In the genomic region with DNA sequence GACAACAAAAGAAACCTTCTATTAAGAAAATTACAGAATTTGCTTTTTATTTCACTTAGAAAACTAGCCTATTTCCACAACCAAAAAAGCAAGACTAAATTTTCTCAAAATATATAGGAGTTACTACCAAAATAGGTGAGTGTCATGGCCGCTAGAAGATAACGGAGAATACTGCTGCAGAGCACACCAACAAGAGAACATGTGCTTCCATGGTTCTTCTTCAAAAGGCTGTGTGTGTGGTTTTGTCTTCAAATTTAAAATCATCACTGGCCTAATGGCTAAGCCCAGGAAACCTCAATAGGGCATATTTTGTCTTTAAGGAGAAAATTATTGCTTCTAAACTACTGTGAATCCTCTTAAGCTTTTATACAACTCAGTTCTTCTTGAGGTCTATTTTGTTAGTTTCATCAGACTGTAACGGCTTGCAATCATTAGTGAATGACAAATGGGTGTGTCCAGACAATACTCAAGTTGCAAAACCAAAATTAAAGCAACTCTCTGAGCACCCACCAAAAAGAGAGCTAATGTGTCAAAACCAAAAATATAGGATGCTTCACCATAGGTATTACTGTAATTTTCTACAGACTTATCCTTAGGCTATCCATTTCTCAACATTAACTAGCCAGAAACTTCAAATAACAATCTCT, we compare ENCODE assay signal across 11 cellular contexts. TPM values are rescaled to one million over a fixed set of nuclear protein-coding genes. Genes with fewer than 3 reads are reported as not detected.
DNase-seq lines count a peak whose midpoint lies in the region; ATAC-seq and TF ChIP-seq lines count a peak whose summit lies in the region.
"Had no signal": no experiment of that assay in that cellular context is flagged by ENCODE, and none has a peak within 500 bp of the region (broad histone marks: within the 10 kb centered on the region; RNA-seq: fewer than 3 reads in every experiment).

No MANE protein-coding gene starts in this region.

- H3K9me3 ChIP-seq in heart right ventricle (no peaks in the 10 kb centered on the region), upper lobe of right lung (no peaks in the 10 kb centered on the region)

- H3K4me1 Mint-ChIP-seq in activated B cell treated with CpG ODN at 0.5 μM for 24 hours (peaks cover 64% of the 10 kb centered on the region), immature natural killer cell (peaks cover 57 to 66% of the 10 kb centered on the region in 2 donors)

- H3K27me3 ChIP-seq in heart right ventricle: no peaks in the 10 kb centered on the region
- H3K27me3 ChIP-seq in upper lobe of right lung: no peaks in the 10 kb centered on the region

- DNase-seq in heart right ventricle (no peak), cardiac septum (ENCODE audit: low spot score) (no peak), activated B cell treated with CpG ODN at 0.5 μM for 24 hours (no peak), immature natural killer cell (peak in 1 of 3 donors; percentile 11), upper lobe of right lung (no peak), left colon (no peak)
- DNase-seq in effector CD8-positive, alpha-beta T cell (lab: John Stamatoyannopoulos, UW): no peak
- DNase-seq: NCI-H1092 treated with DMSO at 0.1 percent for 48 hours had no signal

- intact Hi-C loops in heart right ventricle (cut with DNase I) (loop anchor here in 2 of 10 donors (5.0 to 10.0 kb wide), 2 partner anchors 593 to 1126 kb away; partner anchors contain the start of genes SLC2A6 (in 1 of the 2) and TSC1 (in 1 of the 2)), cardiac septum (cut with DNase I) (no loop called here), activated B cell treated with CpG ODN at 0.5 μM for 24 hours (cut with micrococcal nuclease) (loop anchor here (1.0 to 10.0 kb wide), 2 partner anchors 32 to 957 kb away; partner anchors contain the start of gene PRRC2B), upper lobe of right lung (cut with DNase I) (no loop called here), left colon (cut with DNase I, micrococcal nuclease) (no loop called here)

- peak overlapping the region in 6 of 10 donors; percentile 13 to 43 (median 20) for H3K4me3 ChIP-seq in heart right ventricle
- peak overlapping the region; percentile 29 for H3K4me3 ChIP-seq in upper lobe of right lung

- H3K27ac Mint-ChIP-seq in activated B cell treated with CpG ODN at 0.5 μM for 24 hours (peak overlapping the region; percentile 97), immature natural killer cell (peak overlapping the region; percentile 87 to 97 (median 96))

- peak overlapping the region; percentile 37 for H3K4me3 Mint-ChIP-seq in activated B cell treated with CpG ODN at 0.5 μM for 24 hours
- H3K4me3 Mint-ChIP-seq in immature natural killer cell: peak overlapping the region; percentile 84 to 95 (median 90)

- peaks cover 0 to 70% (median 30%) of the 10 kb centered on the region in 9 donors for H3K36me3 ChIP-seq in heart right ventricle
- H3K36me3 ChIP-seq in upper lobe of right lung: peaks cover 68% of the 10 kb centered on the region

- H3K36me3 Mint-ChIP-seq in activated B cell treated with CpG ODN at 0.5 μM for 24 hours (ENCODE audit: low read depth): peaks cover 68% of the 10 kb centered on the region
- H3K36me3 Mint-ChIP-seq in immature natural killer cell: peaks cover 12 to 33% (median 28%) of the 10 kb centered on the region in 3 donors

- 69 to 78% methylated on average over 3 of the region's 3 CpGs for WGBS in heart right ventricle, 2 donors

- TF ChIP-seq CTCF in heart right ventricle (IDR thresholded peaks at IDR 0.05) (no peak), activated B cell treated with CpG ODN at 0.5 μM for 24 hours (IDR thresholded peaks at IDR 0.05) (no peak), upper lobe of right lung (IDR thresholded peaks at IDR 0.05) (no peak)

- H3K27ac ChIP-seq in heart right ventricle: peak overlapping the region in 3 of 10 donors; percentile 37 to 99 (median 40)
- peak overlapping the region; percentile 1 for H3K27ac ChIP-seq in upper lobe of right lung

- CTCF ChIA-PET in activated B cell treated with CpG ODN at 0.5 μM for 24 hours (lab: Charles Lee): interaction anchor here (6.3 kb wide), 1 partner anchor 31 kb away, joined by 57 read pairs; no protein-coding TSS in a partner anchor

- H3K4me1 ChIP-seq in heart right ventricle (peaks cover 11 to 49% (median 37%) of the 10 kb centered on the region in 9 donors), upper lobe of right lung (peaks cover 48% of the 10 kb centered on the region)

- H3K27me3 Mint-ChIP-seq in activated B cell treated with CpG ODN at 0.5 μM for 24 hours (no peaks in the 10 kb centered on the region), immature natural killer cell (ENCODE audit: low read depth in 3 of 3) (peaks cover 15 to 28% (median 21%) of the 10 kb centered on the region in 3 donors)

- H3K9me3 Mint-ChIP-seq in activated B cell treated with CpG ODN at 0.5 μM for 24 hours: peaks cover 1% of the 10 kb centered on the region
- H3K9me3 Mint-ChIP-seq in immature natural killer cell: no peaks in the 10 kb centered on the region

- POLR2A ChIA-PET in activated B cell treated with CpG ODN at 0.5 μM for 24 hours (lab: Charles Lee): interaction anchor here (0.8 to 9.7 kb wide), 10 partner anchors 10 to 55 kb away, joined by 3 to 527 read pairs (median 6); no protein-coding TSS in a partner anchor

- ATAC-seq in heart right ventricle (no peak), activated B cell treated with CpG ODN at 0.5 μM for 24 hours (ENCODE audit: low read depth) (no peak), upper lobe of right lung (no peak), left colon (no peak), HG02798 (IDR thresholded peaks at IDR 0.05; ENCODE audit: poor library complexity, unreplicated experiment) (no peak)
- ATAC-seq: sciatic nerve had no signal

RNA-seq across cellular contexts. Expression of gene SETX, which starts 3.3 kb away (rescaled TPM):
- total RNA-seq in heart right ventricle (10 to 100 TPM; 20.2 to 35.1 (median 28.1) TPM), cardiac septum (30.0 TPM), activated B cell treated with CpG ODN at 0.5 μM for 24 hours (91.3 and 109 TPM in 2 replicates), upper lobe of right lung (56.9 TPM), left colon (10 to 100 TPM; 38.7 to 39.4 TPM)
- polyA plus RNA-seq in heart right ventricle (10 to 100 TPM; 16.9 to 17.6 TPM), immature natural killer cell (10 to 100 TPM; 22.9 to 55.9 (median 27.6) TPM)

RNA-seq across cellular contexts. Expression of gene TTF1, which starts 55.1 kb away (rescaled TPM):
- total RNA-seq in heart right ventricle: 10 to 100 TPM; 12.0 to 19.1 (median 15.8) TPM
- polyA plus RNA-seq in heart right ventricle: 10 to 100 TPM; 19.5 to 22.4 TPM
- 16.5 TPM for total RNA-seq in cardiac septum
- 22.0 and 22.8 TPM in 2 replicates for total RNA-seq in activated B cell treated with CpG ODN at 0.5 μM for 24 hours
- polyA plus RNA-seq in immature natural killer cell: 1 to 10 TPM; 1.5 to 6.8 (median 6.5) TPM
- 12.1 TPM for total RNA-seq in upper lobe of right lung
- total RNA-seq in left colon: 1 to 10 TPM; 8.2 to 9.0 TPM

RNA-seq across cellular contexts. Expression of gene CFAP77, which starts 58.5 kb away (rescaled TPM):
- total RNA-seq in heart right ventricle (1 to 10 TPM in 5 of 10 donors, under 1 TPM in 5; 0.53 to 3.1 (median 1.2) TPM), cardiac septum (1.2 TPM), activated B cell treated with CpG ODN at 0.5 μM for 24 hours (not detected in 2 replicates), upper lobe of right lung (not detected), left colon (not detected)
- polyA plus RNA-seq in heart right ventricle (1 to 10 TPM in 1 of 2 donors, under 1 TPM in 1; 0.95 to 4.3 TPM), immature natural killer cell (not detected)
- total RNA-seq: sciatic nerve had no signal
- polyA plus RNA-seq: adipose tissue had no signal
